Comparison of ENCODE assay signal across 8 cellular contexts in genomic region chr11:12674571-12674935, GRCh38. TPM values are rescaled to one million over a fixed set of nuclear protein-coding genes. Genes with fewer than 3 reads are reported as not detected.
DNase-seq lines count a peak whose midpoint lies in the region; ATAC-seq, FAIRE-seq and TF ChIP-seq lines count a peak whose summit lies in the region.

No MANE protein-coding gene starts in this region.

- H2AK5ac ChIP-seq in IMR-90 (ENCODE audit: low read depth, low read length), result no peak overlapping the region

- no peak overlapping the region for H3K23ac ChIP-seq in IMR-90 (ENCODE audit: low read depth, low read length)

- peak overlapping the region; percentile 66 for H3K4me3 ChIP-seq in IMR-90 (ENCODE audit: insufficient read depth, low read depth, low read length)
- H3K4me3 ChIP-seq in esophagus muscularis mucosa, result peak overlapping the region; percentile 87 to 92 (median 90)
- H3K4me3 ChIP-seq in pancreas, result peak overlapping the region; percentile 58 to 90 (median 79)

- FAIRE-seq in pancreas (lab: Jason Lieb, UNC), result no peak

- H3K14ac ChIP-seq in IMR-90 (replicated peaks; ENCODE audit: low read depth, low read length), result no peak overlapping the region

- ATAC-seq in GM19395 (IDR thresholded peaks at IDR 0.05; ENCODE audit: unreplicated experiment), result peak; percentile 45
- ATAC-seq in IMR-90 (ENCODE audit: low read depth), result peak; percentile 25
- ATAC-seq in pancreas, result peak; percentile 22 to 55 (median 29)
- ATAC-seq in HG03097 (IDR thresholded peaks at IDR 0.05; ENCODE audit: low FRiP score, unreplicated experiment), result no peak
- ATAC-seq in GM18502 (IDR thresholded peaks at IDR 0.05; ENCODE audit: poor library complexity, unreplicated experiment), result no peak

- in situ Hi-C loops in IMR-90 (cut with MboI; ENCODE audit: low sequenced_read_pairs), result no loop called here

- CTCF ChIA-PET in IMR-90 (lab: Yijun Ruan, JAX), result interaction anchor here (0.9 kb wide), 1 partner anchor 222 kb away, joined by 3 read pairs; no protein-coding TSS in a partner anchor

- H3K27me3 ChIP-seq in IMR-90 (ENCODE audit: control insufficient read depth, insufficient read depth, low read length) (no peaks in the 10 kb centered on the region), esophagus muscularis mucosa (no peaks in the 10 kb centered on the region), pancreas (no peaks in the 10 kb centered on the region)

- dilution Hi-C loops in IMR-90 (cut with HindIII; ENCODE audit: low sequenced_read_pairs, unreplicated experiment), result no loop called here

- H3K4me1 ChIP-seq in IMR-90 (ENCODE audit: control insufficient read depth, insufficient read depth, low read length), result peaks cover 3% of the 10 kb centered on the region
- H3K4me1 ChIP-seq in esophagus muscularis mucosa, result peaks cover 26 to 51% (median 41%) of the 10 kb centered on the region in 4 donors
- H3K4me1 ChIP-seq in pancreas, result peaks cover 0 to 18% (median 3%) of the 10 kb centered on the region in 3 donors

- BruUV-seq in IMR-90 (replicated peaks; lab: Mats Ljungman, UMichigan), result no TSS peak

- intact Hi-C loops in IMR-90 (cut with micrococcal nuclease) (loop anchor here (1.0 to 10.0 kb wide), 7 partner anchors 47 to 386 kb away; no protein-coding TSS in a partner anchor), esophagus muscularis mucosa (cut with DNase I) (loop anchor here (5.0 to 10.0 kb wide), 4 partner anchors 120 to 340 kb away; partner anchors contain the start of gene PARVA), pancreas (cut with DNase I) (no loop called here)

- peak overlapping the region; percentile 31; the same call in 1 of the 2 replicates for H3K4ac ChIP-seq in IMR-90 (ENCODE audit: low read depth, low read length)

- TF ChIP-seq CTCF in IMR-90 (conservative IDR thresholded peaks at IDR 0.05; ENCODE audit: low read depth, low read length), result no peak
- no peak for TF ChIP-seq CTCF in esophagus muscularis mucosa (IDR thresholded peaks at IDR 0.05)
- no peak for TF ChIP-seq CTCF in pancreas (IDR thresholded peaks at IDR 0.05)

- 0% methylated on average over 17 of the region's 46 CpGs; no CpG with 5 or more reads in 1 of the 2 experiments for WGBS in IMR-90 (ENCODE audit: extremely low coverage in 2 of 2, insufficient read length in 1 of 2), 2 experiments
- WGBS in esophagus muscularis mucosa, result 2% methylated on average over 13 of the region's 46 CpGs
- 0 to 1% methylated on average over 13 to 46 of the region's 46 CpGs for WGBS in pancreas, 2 donors

- no peak overlapping the region for H4K8ac ChIP-seq in IMR-90 (ENCODE audit: low read depth in 2 of 2, low read length in 2 of 2)

- H3K9me3 ChIP-seq in IMR-90 (ENCODE audit: control insufficient read depth, insufficient read depth, low read length) (no peaks in the 10 kb centered on the region), esophagus muscularis mucosa (no peaks in the 10 kb centered on the region), pancreas (no peaks in the 10 kb centered on the region)

- no peak overlapping the region for H3K56ac ChIP-seq in IMR-90 (ENCODE audit: extremely low read depth, insufficient read depth, low read length)

- POLR2A ChIA-PET in IMR-90 (lab: Charles Lee; ENCODE audit: unreplicated experiment), result interaction anchor here (0.6 kb wide), 1 partner anchor 132 kb away, joined by 3 read pairs; no protein-coding TSS in a partner anchor

- peaks cover 3% of the 10 kb centered on the region; the same call in 1 of the 2 replicates for H3K9me1 ChIP-seq in IMR-90 (ENCODE audit: insufficient read depth, low read length)

- H3K79me1 ChIP-seq in IMR-90 (ENCODE audit: low read depth in 1 of 2, low read length in 2 of 2), result peaks cover 8 to 33% of the 10 kb centered on the region in 2 experiments; a peak in 3 of 4 replicates

- H3K27ac ChIP-seq in IMR-90 (ENCODE audit: insufficient read depth, low read length) (peak overlapping the region; percentile 84), esophagus muscularis mucosa (replicated peaks in 1 of 4) (peak overlapping the region; percentile 98 to 100 (median 99)), pancreas (peak overlapping the region; percentile 82 to 96 (median 92))

- no peak overlapping the region; the same call in 1 of the 2 replicates for H2BK120ac ChIP-seq in IMR-90 (ENCODE audit: low read depth, low read length)

- no peak overlapping the region for H2BK15ac ChIP-seq in IMR-90 (ENCODE audit: low read depth, low read length)

- TF ChIP-seq RAD21 in IMR-90 (IDR thresholded peaks at IDR 0.05; ENCODE audit: low read length), result no peak; the same call in 1 of the 2 replicates

- H3K18ac ChIP-seq in IMR-90 (ENCODE audit: low read depth, low read length), result no peak overlapping the region; the same call in 1 of the 2 replicates

- H3K36me3 ChIP-seq in IMR-90 (ENCODE audit: control insufficient read depth, insufficient read depth, low read length), result peaks cover 4% of the 10 kb centered on the region
- no peaks in the 10 kb centered on the region for H3K36me3 ChIP-seq in esophagus muscularis mucosa
- H3K36me3 ChIP-seq in pancreas, result no peaks in the 10 kb centered on the region

- peak overlapping the region; percentile 90 for H2AK9ac ChIP-seq in IMR-90 (replicated peaks; ENCODE audit: low read depth, low read length, poor library complexity)

- H4K91ac ChIP-seq in IMR-90 (ENCODE audit: insufficient read depth, low read depth, low read length), result peak overlapping the region; percentile 5; the same call in 1 of the 2 replicates

- H3K4me2 ChIP-seq in IMR-90 (ENCODE audit: low read depth, low read length), result no peak overlapping the region

- no peak overlapping the region; the same call in 1 of the 2 replicates for H4K5ac ChIP-seq in IMR-90 (ENCODE audit: low read depth, low read length)

- H4K20me1 ChIP-seq in IMR-90 (ENCODE audit: insufficient read depth, low read length), result peaks cover 25% of the 10 kb centered on the region; the same call in 1 of the 2 replicates

- TF ChIP-seq POLR2A in IMR-90 (IDR thresholded peaks at IDR 0.05; ENCODE audit: low read depth, low read length) (no peak), esophagus muscularis mucosa (IDR thresholded peaks at IDR 0.05; ENCODE audit: low read depth) (no peak)

- H2AFZ ChIP-seq in IMR-90 (replicated peaks; ENCODE audit: low read length, poor library complexity), result peak overlapping the region; percentile 96

- H3K9ac ChIP-seq in IMR-90 (ENCODE audit: low read depth, low read length), result peak overlapping the region; percentile 80

- H2BK20ac ChIP-seq in IMR-90 (ENCODE audit: low read depth, low read length), result no peak overlapping the region

- H2BK5ac ChIP-seq in IMR-90 (ENCODE audit: low read depth, low read length, poor library complexity, severe bottlenecking), result peak overlapping the region; percentile 95

- TF ChIP-seq EP300 in esophagus muscularis mucosa (IDR thresholded peaks at IDR 0.05), result no peak

- peak; percentile 41 for DNase-seq in AG08396 (ENCODE audit: low spot score)
- no peak for DNase-seq in IMR-90
- no peak for DNase-seq in esophagus muscularis mucosa (ENCODE audit: extremely low spot score)
- peak in 1 of 6 donors; percentile 87 for DNase-seq in pancreas
- DNase-seq in NCI-H2081 treated with DMSO at 0.1 percent for 48 hours (lab: John Stamatoyannopoulos, UW), result no peak

TF ChIP-seq in IMR-90, 13 proteins besides CTCF, POLR2A, EP300 and RAD21:
- TF ChIP-seq FOS (IDR thresholded peaks at IDR 0.05; ENCODE audit: low read depth, low read length), result no peak
- no peak for TF ChIP-seq CHD1 (IDR thresholded peaks at IDR 0.05; ENCODE audit: low read depth, low read length)
- no peak for TF ChIP-seq MXI1 (IDR thresholded peaks at IDR 0.05; ENCODE audit: borderline replicate concordance, low read depth, low read length)
TF ChIP-seq in IMR-90: peak in this region for 0.

RNA-seq across cellular contexts. Expression of gene TEAD1, which starts 0.3 kb away (rescaled TPM):
- total RNA-seq in IMR-90 (2012; rRNA removed) (69.2 and 95.5 TPM in 2 replicates), esophagus muscularis mucosa (100 to 1,000 TPM; 147 to 307 (median 232) TPM), pancreas (10 to 100 TPM; 16.2 to 35.1 (median 22.7) TPM)
- polyA plus RNA-seq in IMR-90 (2012; rRNA removed) (45.4 and 51.8 TPM in 2 replicates), pancreas (1 to 10 TPM; 5.9 to 9.8 TPM)
- 15.4 and 16.1 TPM in 2 replicates for polyA plus RNA-seq in IMR-90 (2012; cell fraction: cytosol; rRNA removed)
- polyA plus RNA-seq in IMR-90 (2012; cell fraction: nucleus; rRNA removed; ENCODE audit: low replicate concordance), result 38.7 and 130 TPM in 2 replicates

Comparison
In these comparisons a context has a peak if more than half of its experiments do, and no peak if none do; other contexts are left out.
1. ATAC-seq: peak in GM19395 (single experiment), IMR-90 (single experiment) and pancreas (4 of 4); none in HG03097 (single experiment) and GM18502 (single experiment).
2. intact Hi-C loops: an anchor here in IMR-90 (1.0 to 10.0 kb wide) and esophagus muscularis mucosa (5.0 to 10.0 kb wide); none called in pancreas.
3. Peak in every context shown above with its lines, with median percentiles within 50 percentile points of each other: H3K27ac ChIP-seq and H3K4me3 ChIP-seq.